ENCODE assay signal across 16 cellular contexts in the genomic region with DNA sequence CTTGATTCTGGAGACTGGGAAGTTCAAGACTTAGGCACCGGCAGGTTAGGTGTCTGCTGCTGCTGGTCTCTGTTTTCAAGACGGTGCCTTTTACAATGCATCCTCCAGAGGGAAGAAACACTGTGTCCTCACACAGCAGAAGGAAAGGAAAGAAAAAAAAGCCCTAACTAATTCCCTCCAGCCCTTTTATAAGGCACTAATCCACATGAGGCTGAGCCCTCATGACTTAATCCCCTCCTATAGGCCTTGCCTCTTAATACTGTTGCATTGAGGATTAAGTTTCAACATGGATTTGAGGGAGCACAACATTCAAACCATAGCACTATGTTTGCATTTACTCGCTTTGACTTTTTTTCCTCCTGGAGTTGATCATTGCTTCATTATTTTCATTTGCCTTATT.
DNase-seq lines count a peak whose midpoint lies in the region; ATAC-seq, FAIRE-seq and TF ChIP-seq lines count a peak whose summit lies in the region.
"Had no signal": no experiment of that assay in that cellular context is flagged by ENCODE, and none has a peak within 500 bp of the region (broad histone marks: within the 10 kb centered on the region; RNA-seq: fewer than 3 reads in every experiment).

No MANE protein-coding gene starts in this region.

- no peak overlapping the region for H3K27ac Mint-ChIP-seq in neural progenitor cell
- H3K27ac Mint-ChIP-seq: CD4-positive, alpha-beta T cell; H9 had no signal

- 59 to 72% methylated on average over 3 of the region's 3 CpGs for WGBS in heart right ventricle, 2 donors

- intact Hi-C loops in heart right ventricle (cut with DNase I), result no loop called here

- H3K36me3 ChIP-seq in neural progenitor cell (no peaks in the 10 kb centered on the region), heart right ventricle (no peaks in the 10 kb centered on the region)

- no peak overlapping the region for H3K4me3 ChIP-seq in neural progenitor cell
- no peak overlapping the region for H3K4me3 ChIP-seq in heart right ventricle

- H3K79me2 ChIP-seq in neural progenitor cell (ENCODE audit: low read depth), result no peaks in the 10 kb centered on the region

- peaks cover 2% of the 10 kb centered on the region for H3K9me3 Mint-ChIP-seq in neural progenitor cell
- H3K9me3 Mint-ChIP-seq: H9 had no signal

- TF ChIP-seq CTCF in neural progenitor cell (IDR thresholded peaks at IDR 0.05) (no peak), heart right ventricle (IDR thresholded peaks at IDR 0.05) (no peak)

- H4K20me1 ChIP-seq in neural progenitor cell (ENCODE audit: low read depth), result no peaks in the 10 kb centered on the region

- H3K27me3 Mint-ChIP-seq in neural progenitor cell (ENCODE audit: insufficient read depth, low read depth), result peaks cover 2% of the 10 kb centered on the region
- H3K27me3 Mint-ChIP-seq: CD4-positive, alpha-beta T cell had no signal

- ATAC-seq in heart right ventricle (no peak), HG03196 (IDR thresholded peaks at IDR 0.05; ENCODE audit: unreplicated experiment) (no peak)

- H3K4me3 Mint-ChIP-seq in neural progenitor cell, result no peak overlapping the region
- H3K4me3 Mint-ChIP-seq: CD4-positive, alpha-beta T cell; H9 had no signal

- no peak for TF ChIP-seq POLR2A in H54 (IDR thresholded peaks at IDR 0.05; ENCODE audit: low read depth, low read length)

- no peak overlapping the region for H3K9ac ChIP-seq in neural progenitor cell

- peak; percentile 83 for FAIRE-seq in H54 (lab: Jason Lieb, UNC)
- FAIRE-seq: A204.1 had no signal

- DNase-seq in H54 (ENCODE audit: insufficient read length, low spot score) (no peak), NCI-H82 treated with DMSO at 0.1 percent for 48 hours (lab: John Stamatoyannopoulos, UW; ENCODE audit: unreplicated experiment) (peak; percentile 89), neural progenitor cell (ENCODE audit: low spot score) (peak; percentile 61), cerebellar nuclear complex (lab: John Stamatoyannopoulos, UW) (no peak), heart right ventricle (no peak)
- DNase-seq: AML-193; Caco-2; CD4-positive, alpha-beta T cell; DMS79 treated with DMSO at 0.1 percent for 48 hours; GF-D8; GOT3; H9 had no signal

- peaks cover 3% of the 10 kb centered on the region for H3K4me1 Mint-ChIP-seq in neural progenitor cell
- H3K4me1 Mint-ChIP-seq: H9 had no signal

- no peaks in the 10 kb centered on the region for H3K36me3 Mint-ChIP-seq in neural progenitor cell

- no peak overlapping the region for H2AFZ ChIP-seq in neural progenitor cell (replicated peaks)

- no peak overlapping the region for H3K27ac ChIP-seq in neural progenitor cell
- H3K27ac ChIP-seq in heart right ventricle, result no peak overlapping the region
- H3K27ac ChIP-seq: C4-2B, HL-60 had no signal

- no peaks in the 10 kb centered on the region for H3K4me1 ChIP-seq in neural progenitor cell
- no peaks in the 10 kb centered on the region for H3K4me1 ChIP-seq in heart right ventricle
- H3K4me1 ChIP-seq: Caco-2 had no signal

- no peak overlapping the region for H3K4me2 ChIP-seq in neural progenitor cell

- no peaks in the 10 kb centered on the region for H3K9me3 ChIP-seq in neural progenitor cell (ENCODE audit: low read depth)
- H3K9me3 ChIP-seq in heart right ventricle, result peaks cover 0 to 9% (median 0%) of the 10 kb centered on the region in 11 donors
- H3K9me3 ChIP-seq: Caco-2 had no signal

- H3K27me3 ChIP-seq in neural progenitor cell (no peaks in the 10 kb centered on the region), heart right ventricle (peaks cover 0 to 5% (median 0%) of the 10 kb centered on the region in 7 donors)

- no peaks in the 10 kb centered on the region for H3F3A ChIP-seq in neural progenitor cell (ENCODE audit: low read depth)

Comparison
In these comparisons a context has a peak if more than half of its experiments do, and no peak if none do; other contexts are left out.
1. DNase-seq: peak in NCI-H82 treated with DMSO at 0.1 percent for 48 hours (single experiment) and neural progenitor cell (single experiment); none in H54 (single experiment), cerebellar nuclear complex (0 of 2) and heart right ventricle (0 of 2).